ENCODE assay signal across 22 cellular contexts in genomic region chr6:2204272-2204671, GRCh38.
"Had no signal": no experiment of that assay in that cellular context is flagged by ENCODE, and none has a peak within 500 bp of the region (broad histone marks: within the 10 kb centered on the region; RNA-seq: fewer than 3 reads in every experiment).

No MANE protein-coding gene starts in this region.

- H3K27ac Mint-ChIP-seq: activated B cell treated with CpG ODN at 0.5 μM for 24 hours; activated CD8-positive, alpha-beta T cell treated with anti-CD3 and anti-CD28 coated beads for 36 hours; activated naive CD4-positive, alpha-beta T cell treated with anti-CD3 and anti-CD28 coated beads, Interleukin-2, amount 50 U/mL, for 72 hours; natural killer cell treated with Interleukin-12 subunit alpha and Interleukin-12 subunit beta and Interleukin-15 and Interleukin-18, amount 100 ng/mL, for 72 hours had no signal

- H3K4me3 Mint-ChIP-seq: activated B cell treated with CpG ODN at 0.5 μM for 24 hours; activated CD8-positive, alpha-beta T cell treated with anti-CD3 and anti-CD28 coated beads for 36 hours; natural killer cell treated with Interleukin-12 subunit alpha and Interleukin-12 subunit beta and Interleukin-15 and Interleukin-18, amount 100 ng/mL, for 72 hours had no signal

- H3K4me3 ChIP-seq: body of pancreas, cardiac muscle cell, colonic mucosa, left lung, lower lobe of right lung, mucosa of descending colon, spleen, tibial nerve had no signal

- H3K4me1 Mint-ChIP-seq: activated B cell treated with CpG ODN at 0.5 μM for 24 hours had no signal

- H3K4me1 ChIP-seq: colonic mucosa, left lung, lower lobe of right lung, spleen had no signal

- H3K27me3 ChIP-seq: body of pancreas, cardiac muscle cell, colonic mucosa, left lung, spleen, tibial nerve had no signal

- H3K27me3 Mint-ChIP-seq: activated B cell treated with CpG ODN at 0.5 μM for 24 hours; activated CD8-positive, alpha-beta T cell treated with anti-CD3 and anti-CD28 coated beads for 36 hours; natural killer cell treated with Interleukin-12 subunit alpha and Interleukin-12 subunit beta and Interleukin-15 and Interleukin-18, amount 100 ng/mL, for 72 hours had no signal

- H3K9me3 Mint-ChIP-seq: activated B cell treated with CpG ODN at 0.5 μM for 24 hours; activated CD8-positive, alpha-beta T cell treated with anti-CD3 and anti-CD28 coated beads for 36 hours; activated naive CD4-positive, alpha-beta T cell treated with anti-CD3 and anti-CD28 coated beads, Interleukin-2, amount 50 U/mL, for 72 hours; natural killer cell treated with Interleukin-12 subunit alpha and Interleukin-12 subunit beta and Interleukin-15 and Interleukin-18, amount 100 ng/mL, for 72 hours had no signal

- H3K27ac ChIP-seq: body of pancreas, cardiac muscle cell, colonic mucosa, left lung, lower lobe of right lung, spleen had no signal

- DNase-seq: activated B cell treated with CpG ODN at 0.5 μM for 24 hours; activated CD4-positive, alpha-beta T cell treated with anti-CD3 and anti-CD28 coated beads, Interleukin-2, amount 50 U/mL, for 1 hour; activated CD8-positive, alpha-beta T cell treated with anti-CD3 and anti-CD28 coated beads for 36 hours; activated naive CD4-positive, alpha-beta T cell; activated T-cell treated with anti-CD3 and anti-CD28 coated beads, Interleukin-2, amount 50 U/mL, for 48 hours; body of pancreas; cerebellar nuclear complex; colonic mucosa; effector CD8-positive, alpha-beta T cell; kidney glomerular epithelial cell; left lung; lower lobe of right lung; mesendoderm; mucosa of descending colon; posterior cingulate gyrus; right cardiac atrium; spleen; stimulated activated naive CD4-positive, alpha-beta T cell had no signal

- H3K36me3 Mint-ChIP-seq: activated naive CD4-positive, alpha-beta T cell treated with anti-CD3 and anti-CD28 coated beads, Interleukin-2, amount 50 U/mL, for 72 hours; natural killer cell treated with Interleukin-12 subunit alpha and Interleukin-12 subunit beta and Interleukin-15 and Interleukin-18, amount 100 ng/mL, for 72 hours had no signal

- H3K9me3 ChIP-seq: body of pancreas, colonic mucosa, left lung, lower lobe of right lung, mucosa of descending colon, spleen, tibial nerve had no signal

- ATAC-seq: activated CD8-positive, alpha-beta T cell treated with anti-CD3 and anti-CD28 coated beads for 36 hours; activated naive CD4-positive, alpha-beta T cell treated with anti-CD3 and anti-CD28 coated beads, Interleukin-2, amount 50 U/mL, for 72 hours; body of pancreas; left lung; lower lobe of right lung; mucosa of descending colon; natural killer cell treated with Interleukin-12 subunit alpha and Interleukin-12 subunit beta and Interleukin-15 and Interleukin-18, amount 100 ng/mL, for 72 hours; right cardiac atrium had no signal

- H3K36me3 ChIP-seq: cardiac muscle cell, colonic mucosa, left lung, lower lobe of right lung, spleen, tibial nerve had no signal
